ENCODE assay signal across 11 cellular contexts in genomic region chr16:70760221-70760620, GRCh38. TPM values are rescaled to one million over a fixed set of nuclear protein-coding genes. Genes with fewer than 3 reads are reported as not detected.
DNase-seq lines count a peak whose midpoint lies in the region; ATAC-seq, FAIRE-seq and TF ChIP-seq lines count a peak whose summit lies in the region.
"Had no signal": no experiment of that assay in that cellular context is flagged by ENCODE, and none has a peak within 500 bp of the region (broad histone marks: within the 10 kb centered on the region; RNA-seq: fewer than 3 reads in every experiment).

No MANE protein-coding gene starts in this region.

- no peak for TF ChIP-seq CTCF in activated CD8-positive, alpha-beta T cell treated with anti-CD3 and anti-CD28 coated beads for 36 hours (IDR thresholded peaks at IDR 0.05)
- no peak for TF ChIP-seq CTCF in astrocyte (IDR thresholded peaks at IDR 0.05; ENCODE audit: insufficient read depth, low read depth, low read length)
- TF ChIP-seq CTCF in right lobe of liver (IDR thresholded peaks at IDR 0.05), result no peak
- TF ChIP-seq CTCF in heart right ventricle (IDR thresholded peaks at IDR 0.05), result no peak

- CTCF ChIA-PET in activated CD8-positive, alpha-beta T cell treated with anti-CD3 and anti-CD28 coated beads, Interleukin-2, amount 10 ng/mL, durations not matched to agents 7 days and 5 days (lab: Charles Lee), result interaction anchor here (1.0 to 1.2 kb wide), 3 partner anchors 8 to 11 kb away, joined by 3 to 5 read pairs (median 4); no protein-coding TSS in a partner anchor
- CTCF ChIA-PET in activated CD8-positive, alpha-beta T cell treated with anti-CD3 and anti-CD28 coated beads for 36 hours (lab: Charles Lee), result interaction anchor here (2.5 kb wide), 1 partner anchor 11 kb away, joined by 19 read pairs; no protein-coding TSS in a partner anchor

- H3K79me2 ChIP-seq in astrocyte (ENCODE audit: insufficient read depth, low read length), result no peaks in the 10 kb centered on the region

- FAIRE-seq in astrocyte (lab: Jason Lieb, UNC), result peak; percentile 32

- H3K27me3 Mint-ChIP-seq in activated CD8-positive, alpha-beta T cell treated with anti-CD3 and anti-CD28 coated beads, Interleukin-2, amount 10 ng/mL, durations not matched to agents 7 days and 5 days (ENCODE audit: low read depth), result no peaks in the 10 kb centered on the region
- H3K27me3 Mint-ChIP-seq in activated CD8-positive, alpha-beta T cell treated with anti-CD3 and anti-CD28 coated beads for 36 hours, result no peaks in the 10 kb centered on the region
- no peaks in the 10 kb centered on the region for H3K27me3 Mint-ChIP-seq in astrocyte (ENCODE audit: low read depth, unreplicated experiment)

- H3K9me3 Mint-ChIP-seq in activated CD8-positive, alpha-beta T cell treated with anti-CD3 and anti-CD28 coated beads, Interleukin-2, amount 10 ng/mL, durations not matched to agents 7 days and 5 days (ENCODE audit: insufficient read depth), result no peaks in the 10 kb centered on the region
- H3K9me3 Mint-ChIP-seq in activated CD8-positive, alpha-beta T cell treated with anti-CD3 and anti-CD28 coated beads for 36 hours, result no peaks in the 10 kb centered on the region
- no peaks in the 10 kb centered on the region for H3K9me3 Mint-ChIP-seq in astrocyte (ENCODE audit: unreplicated experiment)

- no peaks in the 10 kb centered on the region for H3K9me3 ChIP-seq in astrocyte (ENCODE audit: insufficient read depth, low read depth, low read length)
- H3K9me3 ChIP-seq in right lobe of liver, result no peaks in the 10 kb centered on the region
- no peaks in the 10 kb centered on the region for H3K9me3 ChIP-seq in heart right ventricle
- H3K9me3 ChIP-seq: heart left ventricle, MG63 had no signal

- H3K4me3 Mint-ChIP-seq in activated CD8-positive, alpha-beta T cell treated with anti-CD3 and anti-CD28 coated beads, Interleukin-2, amount 10 ng/mL, durations not matched to agents 7 days and 5 days, result no peak overlapping the region
- H3K4me3 Mint-ChIP-seq in activated CD8-positive, alpha-beta T cell treated with anti-CD3 and anti-CD28 coated beads for 36 hours, result no peak overlapping the region
- H3K4me3 Mint-ChIP-seq in astrocyte (ENCODE audit: unreplicated experiment), result peak overlapping the region; percentile 45

- peak overlapping the region; percentile 74 for H3K27ac ChIP-seq in astrocyte (ENCODE audit: low read depth, low read length)
- peak overlapping the region in 2 of 3 donors; percentile 43 for H3K27ac ChIP-seq in right lobe of liver
- peak overlapping the region; percentile 19 for H3K27ac ChIP-seq in urinary bladder (ENCODE audit: low read depth)
- no peak overlapping the region for H3K27ac ChIP-seq in heart right ventricle
- H3K27ac ChIP-seq: heart left ventricle had no signal

- intact Hi-C loops in activated CD8-positive, alpha-beta T cell treated with anti-CD3 and anti-CD28 coated beads for 36 hours (cut with micrococcal nuclease), result no loop called here
- intact Hi-C loops in right lobe of liver (cut with DNase I) (no loop called here), heart right ventricle (cut with DNase I) (loop anchor here in 1 of 10 donors (5.0 kb wide), 1 partner anchor 83 kb away; no protein-coding TSS in a partner anchor)

- peaks cover 28% of the 10 kb centered on the region for H3K4me1 ChIP-seq in astrocyte (ENCODE audit: insufficient read depth, low read length)
- peaks cover 0 to 5% (median 0%) of the 10 kb centered on the region in 4 donors for H3K4me1 ChIP-seq in right lobe of liver
- no peaks in the 10 kb centered on the region for H3K4me1 ChIP-seq in urinary bladder (ENCODE audit: insufficient read depth)
- no peaks in the 10 kb centered on the region for H3K4me1 ChIP-seq in heart right ventricle
- H3K4me1 ChIP-seq: heart left ventricle had no signal

- H3K4me3 ChIP-seq in astrocyte (ENCODE audit: insufficient read depth, low read depth, low read length) (no peak overlapping the region), right lobe of liver (no peak overlapping the region), urinary bladder (ENCODE audit: low read depth, low read length) (no peak overlapping the region), heart right ventricle (no peak overlapping the region)
- H3K4me3 ChIP-seq: heart left ventricle, MG63 had no signal

- POLR2A ChIA-PET in activated CD8-positive, alpha-beta T cell treated with anti-CD3 and anti-CD28 coated beads, Interleukin-2, amount 10 ng/mL, durations not matched to agents 7 days and 5 days (lab: Charles Lee), result interaction anchor here (1.0 kb wide), 1 partner anchor 23 kb away, joined by 3 read pairs; no protein-coding TSS in a partner anchor
- POLR2A ChIA-PET in activated CD8-positive, alpha-beta T cell treated with anti-CD3 and anti-CD28 coated beads for 36 hours (lab: Charles Lee), result no interaction called here

- peak overlapping the region; percentile 72 for H3K4me2 ChIP-seq in astrocyte (ENCODE audit: low read length)

- H3K36me3 ChIP-seq in astrocyte (ENCODE audit: insufficient read depth, low read length) (no peaks in the 10 kb centered on the region), right lobe of liver (peaks cover 0 to 5% (median 0%) of the 10 kb centered on the region in 4 donors), urinary bladder (ENCODE audit: insufficient read depth) (no peaks in the 10 kb centered on the region), heart right ventricle (peaks cover 0 to 85% (median 16%) of the 10 kb centered on the region in 9 donors)
- H3K36me3 ChIP-seq: MG63 had no signal

- no peak for TF ChIP-seq POLR2A in right lobe of liver (IDR thresholded peaks at IDR 0.05)

- H2AFZ ChIP-seq in astrocyte (ENCODE audit: low read depth, low read length), result peak overlapping the region; percentile 2

- peaks cover 9% of the 10 kb centered on the region for H3K36me3 Mint-ChIP-seq in activated CD8-positive, alpha-beta T cell treated with anti-CD3 and anti-CD28 coated beads, Interleukin-2, amount 10 ng/mL, durations not matched to agents 7 days and 5 days (ENCODE audit: low read depth)
- H3K36me3 Mint-ChIP-seq in activated CD8-positive, alpha-beta T cell treated with anti-CD3 and anti-CD28 coated beads for 36 hours (ENCODE audit: low read depth), result peaks cover 6% of the 10 kb centered on the region
- H3K36me3 Mint-ChIP-seq in astrocyte (ENCODE audit: low read depth, unreplicated experiment), result peaks cover 34% of the 10 kb centered on the region

- H3K27me3 ChIP-seq in astrocyte (ENCODE audit: insufficient read depth, low read length) (no peaks in the 10 kb centered on the region), right lobe of liver (no peaks in the 10 kb centered on the region), heart right ventricle (no peaks in the 10 kb centered on the region)
- H3K27me3 ChIP-seq: heart left ventricle, MG63 had no signal

- WGBS in right lobe of liver (ENCODE audit: insufficient coverage, low coverage, low lambda C conversion rate, missing lambda C conversion rate), result 46% methylated on average over 2 of the region's 3 CpGs
- WGBS in urinary bladder, result 61% methylated on average over 3 of the region's 3 CpGs
- WGBS in heart right ventricle, 2 donors, result 90 to 97% methylated on average over 3 of the region's 3 CpGs

- peak overlapping the region; percentile 60 for H3K9ac ChIP-seq in astrocyte (ENCODE audit: low read length)

- peak overlapping the region; percentile 30 for H3K27ac Mint-ChIP-seq in activated CD8-positive, alpha-beta T cell treated with anti-CD3 and anti-CD28 coated beads, Interleukin-2, amount 10 ng/mL, durations not matched to agents 7 days and 5 days
- H3K27ac Mint-ChIP-seq in activated CD8-positive, alpha-beta T cell treated with anti-CD3 and anti-CD28 coated beads for 36 hours, result no peak overlapping the region
- H3K27ac Mint-ChIP-seq in astrocyte (ENCODE audit: unreplicated experiment), result peak overlapping the region; percentile 91

- H4K20me1 ChIP-seq in astrocyte (ENCODE audit: insufficient read depth, low read length), result no peaks in the 10 kb centered on the region

- H3K4me1 Mint-ChIP-seq in activated CD8-positive, alpha-beta T cell treated with anti-CD3 and anti-CD28 coated beads, Interleukin-2, amount 10 ng/mL, durations not matched to agents 7 days and 5 days (ENCODE audit: low read depth), result peaks cover 2% of the 10 kb centered on the region
- H3K4me1 Mint-ChIP-seq in activated CD8-positive, alpha-beta T cell treated with anti-CD3 and anti-CD28 coated beads for 36 hours (ENCODE audit: low read depth), result peaks cover 4% of the 10 kb centered on the region
- H3K4me1 Mint-ChIP-seq in astrocyte (ENCODE audit: low read depth, unreplicated experiment), result peaks cover 20% of the 10 kb centered on the region

- ATAC-seq in activated CD8-positive, alpha-beta T cell treated with anti-CD3 and anti-CD28 coated beads, Interleukin-2, amount 10 ng/mL, durations not matched to agents 7 days and 5 days, result no peak
- ATAC-seq in activated CD8-positive, alpha-beta T cell treated with anti-CD3 and anti-CD28 coated beads for 36 hours, result no peak
- ATAC-seq in right lobe of liver, result no peak
- ATAC-seq in HG03196 (IDR thresholded peaks at IDR 0.05; ENCODE audit: unreplicated experiment), result no peak
- ATAC-seq in heart right ventricle, result no peak
- ATAC-seq: heart left ventricle had no signal

- no peak for DNase-seq in activated CD8-positive, alpha-beta T cell treated with anti-CD3 and anti-CD28 coated beads, Interleukin-2, amount 10 ng/mL, durations not matched to agents 7 days and 5 days
- no peak for DNase-seq in activated CD8-positive, alpha-beta T cell treated with anti-CD3 and anti-CD28 coated beads for 36 hours
- DNase-seq in astrocyte (ENCODE audit: low read depth) (no peak), right lobe of liver (no peak), HUDEP-2 (lab: John Stamatoyannopoulos, UW; ENCODE audit: unreplicated experiment in 76 of 76) (no peak), heart right ventricle (no peak)
- DNase-seq: activated CD4-positive, CD25-positive, alpha-beta regulatory T cell had no signal

RNA-seq across cellular contexts. Expression of gene VAC14, which starts 40.7 kb away (rescaled TPM):
- 10 to 100 TPM; 35.2 to 37.9 TPM for total RNA-seq in activated CD8-positive, alpha-beta T cell treated with anti-CD3 and anti-CD28 coated beads, Interleukin-2, amount 10 ng/mL, durations not matched to agents 7 days and 5 days
- total RNA-seq in activated CD8-positive, alpha-beta T cell treated with anti-CD3 and anti-CD28 coated beads for 36 hours, result 10 to 100 TPM; 27.6 TPM
- 27.8 and 29.2 TPM in 2 replicates for total RNA-seq in astrocyte
- 10 to 100 TPM; 14.3 to 40.2 (median 23.4) TPM for total RNA-seq in right lobe of liver
- 9.6 TPM for total RNA-seq in urinary bladder
- polyA plus RNA-seq in urinary bladder, result 31.4 TPM
- total RNA-seq in heart right ventricle, result 10 to 100 TPM; 19.2 to 27.9 (median 22.7) TPM
- 10 to 100 TPM; 27.1 to 43.7 TPM for polyA plus RNA-seq in heart right ventricle

Comparison
In these comparisons a context has a peak if more than half of its experiments do, and no peak if none do; other contexts are left out.
1. H3K27ac ChIP-seq: peak in astrocyte (single experiment), right lobe of liver (2 of 3) and urinary bladder (single experiment); none in heart right ventricle (0 of 10).